Comparison of ENCODE assay signal across 10 cellular contexts in the genomic region with DNA sequence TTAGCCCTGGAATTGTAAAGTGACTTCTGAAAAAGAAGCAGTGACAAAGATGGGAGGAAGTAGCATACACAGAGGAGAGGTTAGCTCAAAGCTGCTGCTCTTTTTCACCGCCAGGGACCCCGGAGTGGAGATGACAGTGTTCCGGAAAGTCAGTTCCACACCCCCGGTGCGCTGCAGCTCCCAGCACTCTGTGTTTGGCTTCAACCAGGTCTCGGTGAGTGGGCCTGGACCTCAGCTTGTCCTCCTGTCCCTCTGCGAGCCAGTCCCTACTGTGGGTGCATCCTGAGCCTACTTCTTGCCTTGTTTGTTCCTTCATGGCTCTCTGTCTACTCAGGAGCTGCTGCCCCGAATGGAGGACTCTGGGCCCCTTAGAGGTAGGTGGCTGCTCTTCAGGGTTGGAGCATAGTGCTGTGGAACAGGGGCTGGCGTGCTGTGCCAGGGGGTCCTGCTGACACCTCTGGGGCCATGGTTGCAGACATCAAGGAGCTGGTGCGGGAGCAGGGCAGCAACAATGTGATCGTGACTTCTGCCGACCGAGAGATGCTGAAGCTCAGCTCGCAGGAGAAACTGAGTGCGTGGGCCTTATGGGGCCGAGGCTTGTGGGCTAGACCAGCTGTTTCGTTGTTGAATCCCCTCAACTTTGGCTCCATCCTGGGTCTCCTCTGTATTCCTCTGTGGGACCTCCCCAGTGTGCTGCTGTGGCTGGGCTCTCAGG. TPM values are rescaled to one million over a fixed set of nuclear protein-coding genes. Genes with fewer than 3 reads are reported as not detected.
A peak's percentile ranks its signal among the peaks of the same experiment; 100 is the strongest.
DNase-seq lines count a peak whose midpoint lies in the region; ATAC-seq and TF ChIP-seq lines count a peak whose summit lies in the region.
"Had no signal": no experiment of that assay in that cellular context is flagged by ENCODE, and none has a peak within 500 bp of the region (broad histone marks: within the 10 kb centered on the region; RNA-seq: fewer than 3 reads in every experiment).

No MANE protein-coding gene starts in this region.

- H3K9me3 ChIP-seq in AG04450 (ENCODE audit: control insufficient read depth, insufficient read depth, low read length) (no peaks in the 10 kb centered on the region; the same call in 1 of the 2 replicates), HCT116 (ENCODE audit: control insufficient read depth in 1 of 2, insufficient read depth in 1 of 2, low read depth in 1 of 2, low read length in 2 of 2) (no peaks in the 10 kb centered on the region), mesodermal cell (ENCODE audit: control insufficient read depth, low read length) (no peaks in the 10 kb centered on the region), transverse colon (no peaks in the 10 kb centered on the region)
- H3K9me3 ChIP-seq: mucosa of descending colon had no signal

- no peaks in the 10 kb centered on the region for H4K20me1 ChIP-seq in HCT116 (ENCODE audit: insufficient read depth)

- TF ChIP-seq POLR2A in HCT116 (IDR thresholded peaks at IDR 0.05; ENCODE audit: borderline replicate concordance, extremely low read depth, insufficient read depth, insufficient read length) = no peak
- TF ChIP-seq POLR2A in transverse colon (IDR thresholded peaks at IDR 0.05) = no peak
- no peak for TF ChIP-seq POLR2A in GM18505 (IDR thresholded peaks at IDR 0.05; ENCODE audit: borderline replicate concordance, extremely low read depth, insufficient read depth, insufficient read length)
- no peak for TF ChIP-seq POLR2A in lower leg skin (IDR thresholded peaks at IDR 0.05)

- 94 to 97% methylated on average over 17 of the region's 17 CpGs for WGBS in mesodermal cell (ENCODE audit: insufficient coverage in 2 of 2), 2 experiments
- 87% methylated on average over 17 of the region's 17 CpGs; no CpG with 5 or more reads in 1 of the 2 donors for WGBS in transverse colon (ENCODE audit: low coverage in 1 of 2), 2 donors
- 90 to 92% methylated on average over 14 to 17 of the region's 17 CpGs for WGBS in lower leg skin, 2 donors

- no peaks in the 10 kb centered on the region for H3K9me2 ChIP-seq in HCT116 (ENCODE audit: insufficient read depth)

- intact Hi-C loops in HCT116 (cut with micrococcal nuclease) = no loop called here
- intact Hi-C loops in transverse colon (cut with DNase I; ENCODE audit: low total_unique reads) = no loop called here
- intact Hi-C loops in lower leg skin (cut with DNase I; ENCODE audit: low total_unique reads) = no loop called here

- H3K79me2 ChIP-seq in HCT116 (ENCODE audit: insufficient read depth, low read length) = peaks cover 56% of the 10 kb centered on the region

- peaks cover 19 to 24% of the 10 kb centered on the region in 2 experiments; a peak in 3 of 4 replicates for H3K36me3 ChIP-seq in HCT116 (ENCODE audit: control insufficient read depth in 1 of 2, insufficient read depth in 2 of 2, low read length in 2 of 2)
- H3K36me3 ChIP-seq in mesodermal cell (ENCODE audit: control insufficient read depth, insufficient read depth, low read length) = peaks cover 64% of the 10 kb centered on the region
- H3K36me3 ChIP-seq in transverse colon = peaks cover 0 to 20% (median 5%) of the 10 kb centered on the region in 4 donors

- no peaks in the 10 kb centered on the region for H3K27me3 Mint-ChIP-seq in activated naive CD8-positive, alpha-beta T cell

- POLR2A ChIA-PET in AG04450 (lab: Yijun Ruan, JAX) = interaction anchor here (1.2 kb wide), 1 partner anchor 21 kb away, joined by 3 read pairs; the partner anchor contains the start of gene SIPA1
- POLR2A ChIA-PET in HCT116 (lab: Charles Lee) = no interaction called here

- ATAC-seq in HCT116 (no peak), HG03342 (IDR thresholded peaks at IDR 0.05; ENCODE audit: unreplicated experiment) (no peak), GM18505 (IDR thresholded peaks at IDR 0.05; ENCODE audit: unreplicated experiment) (no peak)
- ATAC-seq: mucosa of descending colon had no signal

- H3K9me3 Mint-ChIP-seq in activated naive CD8-positive, alpha-beta T cell (ENCODE audit: low read depth) = no peaks in the 10 kb centered on the region

- H3K27ac Mint-ChIP-seq in activated naive CD8-positive, alpha-beta T cell = peak overlapping the region; percentile 89

- H3K27me3 ChIP-seq in AG04450 (ENCODE audit: control insufficient read depth, insufficient read depth, low read length) (no peaks in the 10 kb centered on the region), HCT116 (ENCODE audit: insufficient read depth, low read length) (no peaks in the 10 kb centered on the region), transverse colon (no peaks in the 10 kb centered on the region)

- TF ChIP-seq CTCF in AG04450 (IDR thresholded peaks at IDR 0.05; ENCODE audit: low read depth, low read length) (no peak), HCT116 (IDR thresholded peaks at IDR 0.05 in 2 of 3, conservative IDR thresholded peaks at IDR 0.05 in 1 of 3; ENCODE audit: borderline replicate concordance in 1 of 3, insufficient read depth in 1 of 3, low read depth in 2 of 3, low read length in 2 of 3) (no peak), transverse colon (IDR thresholded peaks at IDR 0.05) (no peak), lower leg skin (IDR thresholded peaks at IDR 0.05) (no peak)

- H3K27ac ChIP-seq in AG04450 (ENCODE audit: low read depth, low read length) (no peak overlapping the region), HCT116 (ENCODE audit: low read depth, low read length) (peak overlapping the region; percentile 25; the same call in 1 of the 2 replicates), mesodermal cell (ENCODE audit: low read depth, low read length, severe bottlenecking) (no peak overlapping the region), transverse colon (no peak overlapping the region)

- peak overlapping the region; percentile 91 for H3K4me3 ChIP-seq in AG04450 (ENCODE audit: low read depth, low read length)
- peak overlapping the region; percentile 73 to 86 for H3K4me3 ChIP-seq in HCT116 (replicated peaks in 1 of 2; ENCODE audit: low read depth in 1 of 2, low read length in 2 of 2)
- peak overlapping the region; percentile 85 for H3K4me3 ChIP-seq in mesodermal cell (ENCODE audit: extremely low read depth, insufficient read depth, low read length, poor library complexity, severe bottlenecking)
- H3K4me3 ChIP-seq in transverse colon = peak overlapping the region in 1 of 4 donors; percentile 100
- no peak overlapping the region for H3K4me3 ChIP-seq in lower leg skin (ENCODE audit: low read depth, poor library complexity, severe bottlenecking)
- H3K4me3 ChIP-seq: mucosa of descending colon had no signal

- peak overlapping the region; percentile 98 for H3K4me3 Mint-ChIP-seq in activated naive CD8-positive, alpha-beta T cell

- H3K4me1 Mint-ChIP-seq in activated naive CD8-positive, alpha-beta T cell (ENCODE audit: low read depth) = peaks cover 29% of the 10 kb centered on the region

- H2AFZ ChIP-seq in HCT116 (ENCODE audit: low read depth, low read length, poor library complexity, severe bottlenecking) = no peak overlapping the region

- RAD21 ChIA-PET in HCT116 (lab: Charles Lee; ENCODE audit: low non-redundant PET in 1 of 2, low total read pairs in 2 of 2, uncharacterized antibody in 2 of 2, unreplicated experiment in 2 of 2) = no interaction called here

- CTCF ChIA-PET in AG04450 (lab: Charles Lee) = no interaction called here
- CTCF ChIA-PET in HCT116 (lab: Charles Lee) = no interaction called here

- H3K9ac ChIP-seq in HCT116 (ENCODE audit: low read length) = peak overlapping the region; percentile 85

- H3K36me3 Mint-ChIP-seq in activated naive CD8-positive, alpha-beta T cell = peaks cover 5% of the 10 kb centered on the region

- TF ChIP-seq RAD21 in HCT116 (IDR thresholded peaks at IDR 0.05; ENCODE audit: low read depth) = no peak

- no peak for DNase-seq in AG04450 (ENCODE audit: low read depth, low spot score)
- DNase-seq in HCT116 (ENCODE audit: low read depth, low spot score) = no peak
- DNase-seq in transverse colon = no peak
- DNase-seq in lower leg skin (ENCODE audit: low spot score in 2 of 2) = no peak
- DNase-seq: GDM1, mucosa of descending colon had no signal

- H3K4me1 ChIP-seq in HCT116 (ENCODE audit: control insufficient read depth in 1 of 2, insufficient read depth in 2 of 2, low read length in 2 of 2) (peaks cover 10 to 25% of the 10 kb centered on the region in 2 experiments), mesodermal cell (ENCODE audit: control insufficient read depth, insufficient read depth, low read length, poor library complexity, severe bottlenecking) (peaks cover 19% of the 10 kb centered on the region), transverse colon (peaks cover 13 to 37% (median 24%) of the 10 kb centered on the region in 4 donors)

- peak overlapping the region; percentile 90 for H3K4me2 ChIP-seq in HCT116 (ENCODE audit: low read length)

- BruUV-seq in HCT116 (replicated peaks; lab: Mats Ljungman, UMichigan) = TSS peak; percentile 29

- TF ChIP-seq EP300 in transverse colon (IDR thresholded peaks at IDR 0.05; ENCODE audit: low read depth) = no peak

- in situ Hi-C loops in transverse colon (cut with MboI; ENCODE audit: low pct_ligation_motif_present in 1 of 4, low pct_unique_long_range_greater_than_20kb in 1 of 4, low sequenced_read_pairs in 3 of 4) = no loop called here

RNA-seq across cellular contexts. Expression of gene PCNX3, which starts 1.7 kb away (rescaled TPM):
- 9.7 and 14.0 TPM in 2 replicates for polyA plus RNA-seq in AG04450 (2011; rRNA removed)
- polyA minus RNA-seq in AG04450 (2011; rRNA and poly(A)+ RNA removed) = 19.5 and 24.1 TPM in 2 replicates
- 50.4 TPM for total RNA-seq in HCT116 (2021; ENCODE audit: unreplicated experiment)
- polyA plus RNA-seq in HCT116 (2012) = 32.6 and 43.2 TPM in 2 replicates
- 25.5 TPM for polyA plus RNA-seq in mesodermal cell (2013, experiment 1 of 2)
- 21.0 TPM for polyA plus RNA-seq in mesodermal cell (2013, experiment 2 of 2)
- total RNA-seq in transverse colon = 10 to 100 TPM; 56.4 to 89.0 (median 62.4) TPM
- 10 to 100 TPM; 24.1 to 44.1 (median 34.4) TPM for total RNA-seq in lower leg skin

RNA-seq across cellular contexts. Expression of gene MAP3K11, which starts 3.3 kb away (rescaled TPM):
- 12.6 and 17.1 TPM in 2 replicates for polyA plus RNA-seq in AG04450 (2011; rRNA removed)
- polyA minus RNA-seq in AG04450 (2011; rRNA and poly(A)+ RNA removed) = 21.6 and 26.2 TPM in 2 replicates
- total RNA-seq in HCT116 (2021; ENCODE audit: unreplicated experiment) = 59.8 TPM
- polyA plus RNA-seq in HCT116 (2012) = 38.4 and 39.6 TPM in 2 replicates
- 76.0 TPM for polyA plus RNA-seq in mesodermal cell (2013, experiment 1 of 2)
- polyA plus RNA-seq in mesodermal cell (2013, experiment 2 of 2) = 51.9 TPM
- total RNA-seq in transverse colon = 100 to 1,000 TPM in 2 of 4 donors, 10 to 100 TPM in 2; 82.3 to 211 (median 94.8) TPM
- total RNA-seq in lower leg skin = 10 to 100 TPM; 31.6 to 40.0 (median 39.1) TPM

RNA-seq across cellular contexts. Expression of gene SIPA1, which starts 20.6 kb away (rescaled TPM):
- 11.4 and 19.8 TPM in 2 replicates for polyA plus RNA-seq in AG04450 (2011; rRNA removed)
- 18.2 and 22.6 TPM in 2 replicates for polyA minus RNA-seq in AG04450 (2011; rRNA and poly(A)+ RNA removed)
- 105 TPM for total RNA-seq in HCT116 (2021; ENCODE audit: unreplicated experiment)
- polyA plus RNA-seq in HCT116 (2012) = 88.0 and 91.4 TPM in 2 replicates
- 57.2 TPM for polyA plus RNA-seq in mesodermal cell (2013, experiment 1 of 2)
- 46.6 TPM for polyA plus RNA-seq in mesodermal cell (2013, experiment 2 of 2)
- 100 to 1,000 TPM in 1 of 4 donors, 10 to 100 TPM in 3; 22.4 to 174 (median 30.9) TPM for total RNA-seq in transverse colon
- total RNA-seq in lower leg skin = 10 to 100 TPM; 25.3 to 34.4 (median 28.6) TPM

RNA-seq across cellular contexts. Expression of gene KCNK7, which starts 21.7 kb away (rescaled TPM):
- 0.17 TPM in 1 of 2 replicates, not detected in the other for polyA plus RNA-seq in AG04450 (2011; rRNA removed)
- not detected in 2 replicates for polyA minus RNA-seq in AG04450 (2011; rRNA and poly(A)+ RNA removed)
- total RNA-seq in HCT116 (2021; ENCODE audit: unreplicated experiment) = 0.61 TPM
- polyA plus RNA-seq in HCT116 (2012) = 0.66 and 0.91 TPM in 2 replicates
- not detected for polyA plus RNA-seq in mesodermal cell (2013, experiment 1 of 2)
- not detected for polyA plus RNA-seq in mesodermal cell (2013, experiment 2 of 2)
- total RNA-seq in transverse colon = 1 to 10 TPM in 1 of 4 donors, under 1 TPM in 1, not detected in 2; 0.27 to 1.6 TPM
- 100 to 1,000 TPM; 168 to 197 (median 184) TPM for total RNA-seq in lower leg skin

RNA-seq across cellular contexts. Expression of gene EHBP1L1, which starts 41.4 kb away (rescaled TPM):
- polyA plus RNA-seq in AG04450 (2011; rRNA removed) = 11.3 and 15.2 TPM in 2 replicates
- polyA minus RNA-seq in AG04450 (2011; rRNA and poly(A)+ RNA removed) = 11.4 and 14.3 TPM in 2 replicates
- total RNA-seq in HCT116 (2021; ENCODE audit: unreplicated experiment) = 105 TPM
- polyA plus RNA-seq in HCT116 (2012) = 88.5 and 90.6 TPM in 2 replicates
- 18.8 TPM for polyA plus RNA-seq in mesodermal cell (2013, experiment 1 of 2)
- polyA plus RNA-seq in mesodermal cell (2013, experiment 2 of 2) = 18.2 TPM
- 100 to 1,000 TPM in 2 of 4 donors, 10 to 100 TPM in 2; 90.2 to 215 (median 106) TPM for total RNA-seq in transverse colon
- 10 to 100 TPM; 40.5 to 71.0 (median 57.3) TPM for total RNA-seq in lower leg skin
